In genomic region chr17:58529275-58529674, GRCh38 we compare ENCODE assay signal across 19 cellular contexts. TPM values are rescaled to one million over a fixed set of nuclear protein-coding genes. Genes with fewer than 3 reads are reported as not detected.
DNase-seq lines count a peak whose midpoint lies in the region; TF ChIP-seq lines count a peak whose summit lies in the region.
"Had no signal": no experiment of that assay in that cellular context is flagged by ENCODE, and none has a peak within 500 bp of the region (broad histone marks: within the 10 kb centered on the region; RNA-seq: fewer than 3 reads in every experiment).

No MANE protein-coding gene starts in this region.

- no peaks in the 10 kb centered on the region for H3K9me3 ChIP-seq in BE2C
- H3K9me3 ChIP-seq: thoracic aorta had no signal

- peaks cover 8% of the 10 kb centered on the region for H3K27me3 ChIP-seq in BE2C

- no peak overlapping the region for H3K4me3 ChIP-seq in BE2C (ENCODE audit: low read depth, low read length)
- H3K4me3 ChIP-seq: thoracic aorta had no signal

- H3K4me3 Mint-ChIP-seq in osteocyte (ENCODE audit: unreplicated experiment): peak overlapping the region; percentile 8
- H3K4me3 Mint-ChIP-seq: activated CD4-positive, alpha-beta T cell treated with anti-CD3 and anti-CD28 coated beads for 36 hours; activated naive CD4-positive, alpha-beta T cell treated with anti-CD3 and anti-CD28 coated beads for 36 hours had no signal

- peak overlapping the region; percentile 9 for H3K27ac Mint-ChIP-seq in osteocyte (ENCODE audit: unreplicated experiment)
- H3K27ac Mint-ChIP-seq: activated CD4-positive, alpha-beta T cell treated with anti-CD3 and anti-CD28 coated beads for 36 hours; activated naive CD4-positive, alpha-beta T cell treated with anti-CD3 and anti-CD28 coated beads for 36 hours had no signal

- no peak for TF ChIP-seq CTCF in osteocyte (IDR thresholded peaks at IDR 0.05)
- TF ChIP-seq CTCF in BE2C (IDR thresholded peaks at IDR 0.05; ENCODE audit: low read depth, low read length): no peak

- H3K36me3 Mint-ChIP-seq in osteocyte (ENCODE audit: unreplicated experiment): no peaks in the 10 kb centered on the region

- no peaks in the 10 kb centered on the region for H3K36me3 ChIP-seq in BE2C
- H3K36me3 ChIP-seq: thoracic aorta had no signal

- DNase-seq in ELF-1 (ENCODE audit: low read depth, low spot score) (peak; percentile 37), anterior cingulate cortex (lab: John Stamatoyannopoulos, UW) (peak in 47 of 58 donors; percentile 17 to 85 (median 60)), hippocampal formation (lab: John Stamatoyannopoulos, UW) (peak; percentile 73 to 78), osteocyte (ENCODE audit: extremely low spot score, unreplicated experiment) (no peak), BE2C (no peak), dermis blood vessel endothelial cell (no peak), GDM1 (lab: John Stamatoyannopoulos, UW) (no peak), H4 (ENCODE audit: low spot score) (no peak)
- DNase-seq: activated CD4-positive, alpha-beta T cell treated with anti-CD3 and anti-CD28 coated beads for 36 hours; activated CD8-positive, alpha-beta memory T cell treated with anti-CD3 and anti-CD28 coated beads, Interleukin-2, amount 50 U/mL, for 48 hours; activated naive CD4-positive, alpha-beta T cell treated with anti-CD3 and anti-CD28 coated beads for 36 hours; COR-L47; EL; Karpas-422; naive thymus-derived CD8-positive, alpha-beta T cell; NCI-H1092; NCI-H524 treated with DMSO at 0.1 percent for 48 hours; stimulated activated CD4-positive, alpha-beta T cell treated with anti-CD3 and anti-CD28 coated beads, Interleukin-2, amount 100 ng/mL, for 24 hours had no signal

- no peaks in the 10 kb centered on the region for H3K4me1 ChIP-seq in BE2C

- H3K9me3 Mint-ChIP-seq in osteocyte (ENCODE audit: unreplicated experiment): no peaks in the 10 kb centered on the region
- H3K9me3 Mint-ChIP-seq: activated naive CD4-positive, alpha-beta T cell treated with anti-CD3 and anti-CD28 coated beads for 36 hours; naive thymus-derived CD8-positive, alpha-beta T cell had no signal

- no peaks in the 10 kb centered on the region for H3K27me3 Mint-ChIP-seq in osteocyte (ENCODE audit: unreplicated experiment)

- peaks cover 70% of the 10 kb centered on the region for H3K4me1 Mint-ChIP-seq in osteocyte (ENCODE audit: unreplicated experiment)
- H3K4me1 Mint-ChIP-seq: activated CD4-positive, alpha-beta T cell treated with anti-CD3 and anti-CD28 coated beads for 36 hours had no signal

RNA-seq across cellular contexts. Expression of gene MTMR4, which starts 14.8 kb away (rescaled TPM):
- 47.3 and 47.4 TPM in 2 replicates for total RNA-seq in osteocyte
- 22.5 TPM for polyA plus RNA-seq in BE2C (2012; ENCODE audit: insufficient read depth, insufficient read length, low read depth)
- 53.9 and 57.5 TPM in 2 replicates for total RNA-seq in dermis blood vessel endothelial cell
- 31.1 and 43.5 TPM in 2 replicates for total RNA-seq in H4 (2014; rRNA removed; shearing (Covaris generic))

RNA-seq across cellular contexts. Expression of gene HSF5, which starts 41.1 kb away (rescaled TPM):
- total RNA-seq in osteocyte (not detected in 2 replicates), dermis blood vessel endothelial cell (0.05 and 0.17 TPM in 2 replicates)
- not detected for polyA plus RNA-seq in BE2C (2012; ENCODE audit: insufficient read depth, insufficient read length, low read depth)
- total RNA-seq in H4 (2014; rRNA removed; shearing (Covaris generic)): not detected in 2 replicates

Comparison
In these comparisons a context has a peak if more than half of its experiments do, and no peak if none do; other contexts are left out.
1. DNase-seq: peak in ELF-1 (single experiment), anterior cingulate cortex (47 of 58) and hippocampal formation (2 of 2); none in osteocyte (single experiment), BE2C (single experiment), dermis blood vessel endothelial cell (single experiment), GDM1 (single experiment) and H4 (single experiment).